Comparison of ENCODE assay signal across 7 cellular contexts in the genomic region with DNA sequence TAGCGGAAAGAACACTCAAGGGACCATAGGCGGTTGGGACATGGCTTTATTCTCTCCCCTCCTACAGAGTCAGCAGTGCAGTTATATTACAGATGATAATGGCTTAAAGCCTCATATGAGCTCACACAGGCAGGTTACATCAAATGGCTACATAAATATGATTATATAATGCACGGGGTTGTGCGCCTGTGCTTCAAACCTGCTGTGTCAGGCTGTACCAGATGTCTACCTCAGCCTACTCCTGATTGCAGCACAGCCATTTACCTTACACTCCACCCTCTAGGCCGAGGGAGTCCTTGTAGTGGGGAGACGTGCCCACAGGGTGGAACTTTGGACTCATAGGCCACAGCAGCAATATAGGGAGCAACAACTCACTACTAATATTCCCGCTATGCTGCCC.
"Had no signal": no experiment of that assay in that cellular context is flagged by ENCODE, and none has a peak within 500 bp of the region (broad histone marks: within the 10 kb centered on the region; RNA-seq: fewer than 3 reads in every experiment).

No MANE protein-coding gene starts in this region.

- H3K27ac ChIP-seq: GM23248, HL-60 had no signal

- H3K27me3 Mint-ChIP-seq: IgD-negative memory B cell had no signal

- H3K9me3 Mint-ChIP-seq: HFFc6 had no signal

- H2AFZ ChIP-seq: GM23248 had no signal

- DNase-seq: GM23248, GOT3, H7, HFFc6 had no signal

- H3K4me3 Mint-ChIP-seq: HFFc6, IgD-negative memory B cell had no signal

- H3K9me3 ChIP-seq: HAP-1 had no signal

- H3K36me3 ChIP-seq: HAP-1 had no signal

- H3K27ac Mint-ChIP-seq: HFFc6, IgD-negative memory B cell had no signal

- H3K4me3 ChIP-seq: GM23248, HAP-1 had no signal
